14 cellular contexts compared by ENCODE assay signal in genomic region chr1:53582211-53583020, GRCh38.
A peak's percentile ranks its signal among the peaks of the same experiment; 100 is the strongest.
DNase-seq lines count a peak whose midpoint lies in the region; ATAC-seq and TF ChIP-seq lines count a peak whose summit lies in the region.
"Had no signal": no experiment of that assay in that cellular context is flagged by ENCODE, and none has a peak within 500 bp of the region (broad histone marks: within the 10 kb centered on the region; RNA-seq: fewer than 3 reads in every experiment).

No MANE protein-coding gene starts in this region.

- H3K36me3 Mint-ChIP-seq in T-cell, result no peaks in the 10 kb centered on the region
- no peaks in the 10 kb centered on the region for H3K36me3 Mint-ChIP-seq in nephron (ENCODE audit: low read depth)

- ATAC-seq in T-cell (replicated peaks in 1 of 4) (peak in 3 of 4 experiments; percentile 17 to 71 (median 51)), GM21515 (IDR thresholded peaks at IDR 0.05; ENCODE audit: unreplicated experiment) (no peak)

- no peak overlapping the region for H3K4me3 ChIP-seq in BE2C (ENCODE audit: low read depth, low read length)

- TF ChIP-seq CTCF in nephron (IDR thresholded peaks at IDR 0.05; ENCODE audit: unreplicated experiment in 3 of 3) (no peak), BE2C (IDR thresholded peaks at IDR 0.05; ENCODE audit: low read depth, low read length) (no peak)

- no peaks in the 10 kb centered on the region for H3K9me3 Mint-ChIP-seq in T-cell
- H3K9me3 Mint-ChIP-seq in nephron, result no peaks in the 10 kb centered on the region
- H3K9me3 Mint-ChIP-seq: T-helper 1 cell treated with Interleukin-12 subunit alpha and Interleukin-12 subunit beta and Interleukin-4 antibody, amounts not matched to agents 30 μg/mL and 1 μg/mL, for 36 hours had no signal

- no peaks in the 10 kb centered on the region for H3K9me3 ChIP-seq in BE2C

- H3K27ac Mint-ChIP-seq in T-cell (no peak overlapping the region), nephron (peak overlapping the region; percentile 62 to 87 (median 63))
- H3K27ac Mint-ChIP-seq: T-helper 1 cell treated with Interleukin-12 subunit alpha and Interleukin-12 subunit beta and Interleukin-4 antibody, amounts not matched to agents 30 μg/mL and 1 μg/mL, for 36 hours had no signal

- no peaks in the 10 kb centered on the region for H3K27me3 Mint-ChIP-seq in T-cell
- peaks cover 33% of the 10 kb centered on the region for H3K27me3 Mint-ChIP-seq in nephron (ENCODE audit: low read depth)

- no peaks in the 10 kb centered on the region for H3K36me3 ChIP-seq in BE2C

- no peaks in the 10 kb centered on the region for H3K4me1 ChIP-seq in BE2C

- peaks cover 15 to 28% (median 16%) of the 10 kb centered on the region in 3 donors for H3K4me1 Mint-ChIP-seq in T-cell
- H3K4me1 Mint-ChIP-seq in nephron, result peaks cover 52% of the 10 kb centered on the region

- H3K27me3 ChIP-seq in BE2C, result no peaks in the 10 kb centered on the region

- POLR2A ChIA-PET in T-cell (lab: Charles Lee), result no interaction called here

- H3K4me3 Mint-ChIP-seq in T-cell (no peak overlapping the region), nephron (no peak overlapping the region)
- H3K4me3 Mint-ChIP-seq: T-helper 1 cell treated with Interleukin-12 subunit alpha and Interleukin-12 subunit beta and Interleukin-4 antibody, amounts not matched to agents 30 μg/mL and 1 μg/mL, for 36 hours had no signal

- DNase-seq in NCI-H748 (lab: John Stamatoyannopoulos, UW; ENCODE audit: unreplicated experiment) (peak; percentile 57), NCI-H748 treated with DMSO at 0.1 percent for 48 hours (lab: John Stamatoyannopoulos, UW) (no peak), DMS79 (lab: John Stamatoyannopoulos, UW) (peak; percentile 10), T-cell (peak in 21 of 34 experiments; percentile 6 to 46 (median 26)), BE2C (no peak), GOT3 (lab: John Stamatoyannopoulos, UW) (no peak)
- DNase-seq: DMS53, H7, NCI-H1105, OCI-M1, trophoblast cell had no signal

- CTCF ChIA-PET in T-cell (lab: Charles Lee), result interaction anchor here in 1 of 2 donors (0.6 kb wide), 1 partner anchor 1096 kb away, joined by 3 read pairs; no protein-coding TSS in a partner anchor

Comparison
In these comparisons a context has a peak if more than half of its experiments do, and no peak if none do; other contexts are left out.
1. DNase-seq: peak in NCI-H748 (single experiment), DMS79 (single experiment) and T-cell (21 of 34); none in NCI-H748 treated with DMSO at 0.1 percent for 48 hours (single experiment), BE2C (single experiment) and GOT3 (single experiment).
2. H3K27ac Mint-ChIP-seq: peak in nephron (3 of 3); none in T-cell (0 of 2).